Comparison of ENCODE assay signal across 3 cellular contexts in genomic region chr1:39601667-39602255, GRCh38. TPM values are rescaled to one million over a fixed set of nuclear protein-coding genes. Genes with fewer than 3 reads are reported as not detected.
"Had no signal": no experiment of that assay in that cellular context is flagged by ENCODE, and none has a peak within 500 bp of the region (broad histone marks: within the 10 kb centered on the region; RNA-seq: fewer than 3 reads in every experiment).

No MANE protein-coding gene starts in this region.

RNA-seq across cellular contexts. Expression of gene HEYL, which starts 37.7 kb away (rescaled TPM):
- total RNA-seq: MCF 10A, PC-3 had no signal
- polyA plus RNA-seq: SK-N-SH had no signal
